ENCODE assay signal across 14 cellular contexts in the genomic region with DNA sequence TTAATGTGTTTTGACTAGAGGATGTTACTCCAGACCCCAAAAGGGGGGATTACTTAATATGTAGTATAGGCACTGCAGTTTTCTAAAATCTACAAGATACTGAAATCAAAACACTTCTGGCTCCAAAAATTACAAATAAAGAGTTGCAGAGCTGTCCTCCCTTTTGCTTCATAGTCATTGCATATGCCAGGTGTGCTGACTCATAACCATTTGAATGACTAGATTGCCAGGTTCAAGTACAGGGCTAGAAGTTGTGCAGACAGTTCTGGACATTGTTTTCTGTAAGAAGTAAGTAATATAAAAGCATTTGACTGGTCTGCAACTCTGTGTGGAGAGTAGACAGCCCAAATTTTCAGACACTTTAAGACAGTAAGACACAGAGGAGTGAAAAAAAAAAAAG. TPM values are rescaled to one million over a fixed set of nuclear protein-coding genes. Genes with fewer than 3 reads are reported as not detected.
DNase-seq lines count a peak whose midpoint lies in the region; ATAC-seq and TF ChIP-seq lines count a peak whose summit lies in the region.
"Had no signal": no experiment of that assay in that cellular context is flagged by ENCODE, and none has a peak within 500 bp of the region (broad histone marks: within the 10 kb centered on the region; RNA-seq: fewer than 3 reads in every experiment).

No MANE protein-coding gene starts in this region.

- H3K4me3 ChIP-seq in left lung = no peak overlapping the region
- H3K4me3 ChIP-seq: uterus had no signal

- peak; percentile 40 for ATAC-seq in GM19351 (IDR thresholded peaks at IDR 0.05; ENCODE audit: unreplicated experiment)
- peak; percentile 32 for ATAC-seq in HG02798 (IDR thresholded peaks at IDR 0.05; ENCODE audit: poor library complexity, unreplicated experiment)
- peak; percentile 61 for ATAC-seq in SK-N-SH treated with all-trans-retinoic acid at 6 μM for 48 hours
- peak; percentile 41 for ATAC-seq in left lung
- ATAC-seq in GM21619 (IDR thresholded peaks at IDR 0.05; ENCODE audit: unreplicated experiment) = no peak
- ATAC-seq in HG02970 (IDR thresholded peaks at IDR 0.05; ENCODE audit: low FRiP score, unreplicated experiment) = no peak
- ATAC-seq: stimulated activated naive B cell treated with anti-CD40 and anti-IgM and Interleukin-4, amounts not matched to agents 10 μg/mL and 1 μg/mL and 100 μg/mL, for 72 hours had no signal

- H3K27me3 ChIP-seq in left lung = no peaks in the 10 kb centered on the region
- H3K27me3 ChIP-seq: uterus had no signal

- no peaks in the 10 kb centered on the region for H3K9me3 ChIP-seq in left lung
- H3K9me3 ChIP-seq: uterus had no signal

- H3K27ac ChIP-seq in left lung = no peak overlapping the region
- H3K27ac ChIP-seq: C4-2B, uterus had no signal

- H3K36me3 ChIP-seq in left lung = no peaks in the 10 kb centered on the region
- H3K36me3 ChIP-seq: uterus had no signal

- H3K4me1 ChIP-seq in left lung = peaks cover 0 to 44% of the 10 kb centered on the region in 2 donors

- TF ChIP-seq CTCF in left lung (IDR thresholded peaks at IDR 0.05) = no peak

- intact Hi-C loops in left lung (cut with DNase I) = no loop called here

- no peak for DNase-seq in left lung
- DNase-seq in NCI-H1105 (lab: John Stamatoyannopoulos, UW) = no peak
- DNase-seq: activated B cell treated with CpG ODN at 0.5 μM for 24 hours; amniotic stem cell; H9; NCI-H1048; stimulated activated naive B cell treated with anti-CD40 and anti-IgM and Interleukin-4, amounts not matched to agents 10 μg/mL and 1 μg/mL and 100 μg/mL, for 72 hours had no signal

TF ChIP-seq in SK-N-SH treated with all-trans-retinoic acid at 6 μM for 48 hours, 23 proteins besides CTCF, POLR2A, EP300 and RAD21:
- TF ChIP-seq, protein P1, sequence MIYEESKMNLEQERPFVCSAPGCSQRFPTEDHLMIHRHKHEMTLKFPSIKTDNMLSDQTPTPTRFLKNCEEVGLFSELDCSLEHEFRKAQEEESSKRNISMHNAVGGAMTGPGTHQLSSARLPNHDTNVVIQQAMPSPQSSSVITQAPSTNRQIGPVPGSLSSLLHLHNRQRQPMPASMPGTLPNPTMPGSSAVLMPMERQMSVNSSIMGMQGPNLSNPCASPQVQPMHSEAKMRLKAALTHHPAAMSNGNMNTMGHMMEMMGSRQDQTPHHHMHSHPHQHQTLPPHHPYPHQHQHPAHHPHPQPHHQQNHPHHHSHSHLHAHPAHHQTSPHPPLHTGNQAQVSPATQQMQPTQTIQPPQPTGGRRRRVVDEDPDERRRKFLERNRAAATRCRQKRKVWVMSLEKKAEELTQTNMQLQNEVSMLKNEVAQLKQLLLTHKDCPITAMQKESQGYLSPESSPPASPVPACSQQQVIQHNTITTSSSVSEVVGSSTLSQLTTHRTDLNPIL (CRISPR knock-in tag; IDR thresholded peaks at IDR 0.05; ENCODE audit: low read depth) = no peak
- peak; percentile 32; the same call in 1 of the 2 replicates for TF ChIP-seq ISL1 (CRISPR knock-in tag; IDR thresholded peaks at IDR 0.05)

RNA-seq across cellular contexts. Expression of gene CWC22, which starts 6.7 kb away (rescaled TPM):
- 10 to 100 TPM; 13.9 to 16.0 TPM for total RNA-seq in left lung

Comparison
In these comparisons a context has a peak if more than half of its experiments do, and no peak if none do; other contexts are left out.
1. ATAC-seq: peak in GM19351 (single experiment), HG02798 (single experiment), SK-N-SH treated with all-trans-retinoic acid at 6 μM for 48 hours (single experiment) and left lung (single experiment); none in GM21619 (single experiment) and HG02970 (single experiment).